Comparison of ENCODE assay signal across 1 cellular context in the genomic region with DNA sequence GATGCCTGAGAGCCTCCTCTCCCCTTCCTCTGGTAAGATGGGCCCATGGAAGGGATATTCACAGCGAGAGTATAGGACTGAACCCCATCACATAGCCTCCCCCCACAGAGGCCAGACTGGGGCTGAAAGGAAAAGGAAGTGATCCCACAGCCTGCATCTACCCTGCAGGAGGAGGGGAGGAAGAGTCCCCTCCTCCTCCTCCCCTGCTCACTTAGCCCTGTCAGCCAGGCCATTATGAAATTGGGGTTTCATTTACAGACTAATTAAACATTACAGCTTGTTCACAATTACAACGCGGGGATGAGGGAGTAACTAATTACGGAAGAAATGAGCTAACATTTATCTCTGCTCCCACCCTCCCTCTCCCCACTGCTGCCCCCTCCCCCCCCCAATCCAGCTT.
TF ChIP-seq lines count a peak whose summit lies in the region.

No MANE protein-coding gene starts in this region.

TF ChIP-seq in WTC11, 78 proteins besides CTCF, POLR2A, EP300 and RAD21 (continued from another document):
- TF ChIP-seq, protein P1, sequence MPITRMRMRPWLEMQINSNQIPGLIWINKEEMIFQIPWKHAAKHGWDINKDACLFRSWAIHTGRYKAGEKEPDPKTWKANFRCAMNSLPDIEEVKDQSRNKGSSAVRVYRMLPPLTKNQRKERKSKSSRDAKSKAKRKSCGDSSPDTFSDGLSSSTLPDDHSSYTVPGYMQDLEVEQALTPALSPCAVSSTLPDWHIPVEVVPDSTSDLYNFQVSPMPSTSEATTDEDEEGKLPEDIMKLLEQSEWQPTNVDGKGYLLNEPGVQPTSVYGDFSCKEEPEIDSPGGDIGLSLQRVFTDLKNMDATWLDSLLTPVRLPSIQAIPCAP (CRISPR knock-in tag; IDR thresholded peaks at IDR 0.05), result no peak
- TF ChIP-seq HMGA2 (CRISPR knock-in tag; IDR thresholded peaks at IDR 0.05), result no peak
- no peak for TF ChIP-seq SOX15 (CRISPR knock-in tag; IDR thresholded peaks at IDR 0.05)
- TF ChIP-seq EMX1 (CRISPR knock-in tag; IDR thresholded peaks at IDR 0.05), result no peak
- no peak for TF ChIP-seq ETV6 (CRISPR knock-in tag; IDR thresholded peaks at IDR 0.05)
- no peak for TF ChIP-seq TEAD4 (CRISPR knock-in tag; IDR thresholded peaks at IDR 0.05)
- TF ChIP-seq JUN (CRISPR knock-in tag; IDR thresholded peaks at IDR 0.05), result no peak
- TF ChIP-seq, protein P2, sequence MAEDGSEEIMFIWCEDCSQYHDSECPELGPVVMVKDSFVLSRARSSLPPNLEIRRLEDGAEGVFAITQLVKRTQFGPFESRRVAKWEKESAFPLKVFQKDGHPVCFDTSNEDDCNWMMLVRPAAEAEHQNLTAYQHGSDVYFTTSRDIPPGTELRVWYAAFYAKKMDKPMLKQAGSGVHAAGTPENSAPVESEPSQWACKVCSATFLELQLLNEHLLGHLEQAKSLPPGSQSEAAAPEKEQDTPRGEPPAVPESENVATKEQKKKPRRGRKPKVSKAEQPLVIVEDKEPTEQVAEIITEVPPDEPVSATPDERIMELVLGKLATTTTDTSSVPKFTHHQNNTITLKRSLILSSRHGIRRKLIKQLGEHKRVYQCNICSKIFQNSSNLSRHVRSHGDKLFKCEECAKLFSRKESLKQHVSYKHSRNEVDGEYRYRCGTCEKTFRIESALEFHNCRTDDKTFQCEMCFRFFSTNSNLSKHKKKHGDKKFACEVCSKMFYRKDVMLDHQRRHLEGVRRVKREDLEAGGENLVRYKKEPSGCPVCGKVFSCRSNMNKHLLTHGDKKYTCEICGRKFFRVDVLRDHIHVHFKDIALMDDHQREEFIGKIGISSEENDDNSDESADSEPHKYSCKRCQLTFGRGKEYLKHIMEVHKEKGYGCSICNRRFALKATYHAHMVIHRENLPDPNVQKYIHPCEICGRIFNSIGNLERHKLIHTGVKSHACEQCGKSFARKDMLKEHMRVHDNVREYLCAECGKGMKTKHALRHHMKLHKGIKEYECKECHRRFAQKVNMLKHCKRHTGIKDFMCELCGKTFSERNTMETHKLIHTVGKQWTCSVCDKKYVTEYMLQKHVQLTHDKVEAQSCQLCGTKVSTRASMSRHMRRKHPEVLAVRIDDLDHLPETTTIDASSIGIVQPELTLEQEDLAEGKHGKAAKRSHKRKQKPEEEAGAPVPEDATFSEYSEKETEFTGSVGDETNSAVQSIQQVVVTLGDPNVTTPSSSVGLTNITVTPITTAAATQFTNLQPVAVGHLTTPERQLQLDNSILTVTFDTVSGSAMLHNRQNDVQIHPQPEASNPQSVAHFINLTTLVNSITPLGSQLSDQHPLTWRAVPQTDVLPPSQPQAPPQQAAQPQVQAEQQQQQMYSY (CRISPR knock-in tag; IDR thresholded peaks at IDR 0.05), result no peak
- no peak for TF ChIP-seq NR2C2 (CRISPR knock-in tag; IDR thresholded peaks at IDR 0.05)
- no peak for TF ChIP-seq SP1 (CRISPR knock-in tag; conservative IDR thresholded peaks at IDR 0.05)
- TF ChIP-seq, protein P3, sequence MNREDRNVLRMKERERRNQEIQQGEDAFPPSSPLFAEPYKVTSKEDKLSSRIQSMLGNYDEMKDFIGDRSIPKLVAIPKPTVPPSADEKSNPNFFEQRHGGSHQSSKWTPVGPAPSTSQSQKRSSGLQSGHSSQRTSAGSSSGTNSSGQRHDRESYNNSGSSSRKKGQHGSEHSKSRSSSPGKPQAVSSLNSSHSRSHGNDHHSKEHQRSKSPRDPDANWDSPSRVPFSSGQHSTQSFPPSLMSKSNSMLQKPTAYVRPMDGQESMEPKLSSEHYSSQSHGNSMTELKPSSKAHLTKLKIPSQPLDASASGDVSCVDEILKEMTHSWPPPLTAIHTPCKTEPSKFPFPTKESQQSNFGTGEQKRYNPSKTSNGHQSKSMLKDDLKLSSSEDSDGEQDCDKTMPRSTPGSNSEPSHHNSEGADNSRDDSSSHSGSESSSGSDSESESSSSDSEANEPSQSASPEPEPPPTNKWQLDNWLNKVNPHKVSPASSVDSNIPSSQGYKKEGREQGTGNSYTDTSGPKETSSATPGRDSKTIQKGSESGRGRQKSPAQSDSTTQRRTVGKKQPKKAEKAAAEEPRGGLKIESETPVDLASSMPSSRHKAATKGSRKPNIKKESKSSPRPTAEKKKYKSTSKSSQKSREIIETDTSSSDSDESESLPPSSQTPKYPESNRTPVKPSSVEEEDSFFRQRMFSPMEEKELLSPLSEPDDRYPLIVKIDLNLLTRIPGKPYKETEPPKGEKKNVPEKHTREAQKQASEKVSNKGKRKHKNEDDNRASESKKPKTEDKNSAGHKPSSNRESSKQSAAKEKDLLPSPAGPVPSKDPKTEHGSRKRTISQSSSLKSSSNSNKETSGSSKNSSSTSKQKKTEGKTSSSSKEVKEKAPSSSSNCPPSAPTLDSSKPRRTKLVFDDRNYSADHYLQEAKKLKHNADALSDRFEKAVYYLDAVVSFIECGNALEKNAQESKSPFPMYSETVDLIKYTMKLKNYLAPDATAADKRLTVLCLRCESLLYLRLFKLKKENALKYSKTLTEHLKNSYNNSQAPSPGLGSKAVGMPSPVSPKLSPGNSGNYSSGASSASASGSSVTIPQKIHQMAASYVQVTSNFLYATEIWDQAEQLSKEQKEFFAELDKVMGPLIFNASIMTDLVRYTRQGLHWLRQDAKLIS (CRISPR knock-in tag; IDR thresholded peaks at IDR 0.05; ENCODE audit: borderline replicate concordance), result no peak
- TF ChIP-seq GABPB1 (CRISPR knock-in tag; IDR thresholded peaks at IDR 0.05), result no peak
- TF ChIP-seq, protein P4, sequence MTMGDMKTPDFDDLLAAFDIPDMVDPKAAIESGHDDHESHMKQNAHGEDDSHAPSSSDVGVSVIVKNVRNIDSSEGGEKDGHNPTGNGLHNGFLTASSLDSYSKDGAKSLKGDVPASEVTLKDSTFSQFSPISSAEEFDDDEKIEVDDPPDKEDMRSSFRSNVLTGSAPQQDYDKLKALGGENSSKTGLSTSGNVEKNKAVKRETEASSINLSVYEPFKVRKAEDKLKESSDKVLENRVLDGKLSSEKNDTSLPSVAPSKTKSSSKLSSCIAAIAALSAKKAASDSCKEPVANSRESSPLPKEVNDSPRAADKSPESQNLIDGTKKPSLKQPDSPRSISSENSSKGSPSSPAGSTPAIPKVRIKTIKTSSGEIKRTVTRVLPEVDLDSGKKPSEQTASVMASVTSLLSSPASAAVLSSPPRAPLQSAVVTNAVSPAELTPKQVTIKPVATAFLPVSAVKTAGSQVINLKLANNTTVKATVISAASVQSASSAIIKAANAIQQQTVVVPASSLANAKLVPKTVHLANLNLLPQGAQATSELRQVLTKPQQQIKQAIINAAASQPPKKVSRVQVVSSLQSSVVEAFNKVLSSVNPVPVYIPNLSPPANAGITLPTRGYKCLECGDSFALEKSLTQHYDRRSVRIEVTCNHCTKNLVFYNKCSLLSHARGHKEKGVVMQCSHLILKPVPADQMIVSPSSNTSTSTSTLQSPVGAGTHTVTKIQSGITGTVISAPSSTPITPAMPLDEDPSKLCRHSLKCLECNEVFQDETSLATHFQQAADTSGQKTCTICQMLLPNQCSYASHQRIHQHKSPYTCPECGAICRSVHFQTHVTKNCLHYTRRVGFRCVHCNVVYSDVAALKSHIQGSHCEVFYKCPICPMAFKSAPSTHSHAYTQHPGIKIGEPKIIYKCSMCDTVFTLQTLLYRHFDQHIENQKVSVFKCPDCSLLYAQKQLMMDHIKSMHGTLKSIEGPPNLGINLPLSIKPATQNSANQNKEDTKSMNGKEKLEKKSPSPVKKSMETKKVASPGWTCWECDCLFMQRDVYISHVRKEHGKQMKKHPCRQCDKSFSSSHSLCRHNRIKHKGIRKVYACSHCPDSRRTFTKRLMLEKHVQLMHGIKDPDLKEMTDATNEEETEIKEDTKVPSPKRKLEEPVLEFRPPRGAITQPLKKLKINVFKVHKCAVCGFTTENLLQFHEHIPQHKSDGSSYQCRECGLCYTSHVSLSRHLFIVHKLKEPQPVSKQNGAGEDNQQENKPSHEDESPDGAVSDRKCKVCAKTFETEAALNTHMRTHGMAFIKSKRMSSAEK (CRISPR knock-in tag; IDR thresholded peaks at IDR 0.05; ENCODE audit: borderline replicate concordance), result no peak
- no peak for TF ChIP-seq ZNF671 (CRISPR knock-in tag; IDR thresholded peaks at IDR 0.05)
